In the genomic region with DNA sequence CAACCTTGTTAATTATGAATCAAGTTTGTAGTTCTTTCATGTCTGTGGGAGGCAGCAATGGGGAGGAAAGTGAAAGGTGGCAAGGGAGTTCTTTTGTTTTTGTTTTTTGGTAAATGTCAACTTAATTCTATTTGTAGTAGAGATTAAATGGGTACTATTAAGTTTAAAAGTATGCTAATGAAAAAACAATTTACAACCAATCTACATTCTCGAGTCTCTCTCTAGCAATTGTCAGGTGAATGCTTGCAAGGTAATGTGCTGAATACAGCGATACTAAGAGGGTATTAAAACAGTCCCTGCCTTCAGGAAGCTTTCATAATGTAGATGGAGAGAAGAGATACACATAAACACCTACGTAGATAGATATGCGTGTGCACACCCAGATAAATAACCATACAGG, we compare ENCODE assay signal across 20 cellular contexts. TPM values are rescaled to one million over a fixed set of nuclear protein-coding genes. Genes with fewer than 3 reads are reported as not detected.
DNase-seq lines count a peak whose midpoint lies in the region; ATAC-seq, FAIRE-seq and TF ChIP-seq lines count a peak whose summit lies in the region.
"Had no signal": no experiment of that assay in that cellular context is flagged by ENCODE, and none has a peak within 500 bp of the region (broad histone marks: within the 10 kb centered on the region; RNA-seq: fewer than 3 reads in every experiment).

No MANE protein-coding gene starts in this region.

- no peak overlapping the region for H2BK5ac ChIP-seq in H1 (ENCODE audit: low read depth, low read length)

- H3K23me2 ChIP-seq in H1 (ENCODE audit: low read depth, low read length) = peaks cover 13% of the 10 kb centered on the region

- peak overlapping the region; percentile 31; the same call in 1 of the 2 replicates for H2BK12ac ChIP-seq in H1 (ENCODE audit: low read depth, low read length)

- H3K9ac ChIP-seq in HUES6 (ENCODE audit: low read length) = peak overlapping the region; percentile 85
- H3K9ac ChIP-seq in H1 (replicated peaks in 1 of 4; ENCODE audit: extremely low read depth in 1 of 4, low read depth in 3 of 4, low read length in 3 of 4) = no peak overlapping the region
- H3K9ac ChIP-seq in parathyroid adenoma = no peak overlapping the region

- H3K4ac ChIP-seq in H1 (replicated peaks; ENCODE audit: insufficient read length, low read depth, low read length) = no peak overlapping the region

- H3K27ac ChIP-seq in HUES6 (ENCODE audit: low read depth, low read length) (no peak overlapping the region), H1 (ENCODE audit: low read depth, low read length) (no peak overlapping the region), parathyroid adenoma (peak overlapping the region; percentile 26)
- H3K27ac ChIP-seq: breast epithelium, HL-60, PC-9 had no signal

- H3K79me1 ChIP-seq in H1 (ENCODE audit: low read depth, low read length) = no peaks in the 10 kb centered on the region; the same call in 1 of the 2 replicates

- CTCF ChIA-PET in H1 (lab: Charles Lee; ENCODE audit: partially characterized antibody) = interaction anchor here (1.5 to 10.3 kb wide), 7 partner anchors 9 to 386 kb away, joined by 3 to 84 read pairs (median 10); no protein-coding TSS in a partner anchor

- H4K91ac ChIP-seq in H1 (replicated peaks; ENCODE audit: insufficient read length, low read length) = no peak overlapping the region

- H2BK120ac ChIP-seq in H1 (replicated peaks; ENCODE audit: low read depth, low read length) = peak overlapping the region; percentile 45

- no peak overlapping the region for H3K18ac ChIP-seq in H1 (ENCODE audit: extremely low read depth, low read length)

- H2AFZ ChIP-seq in H1 (ENCODE audit: low read length) = no peak overlapping the region
- H2AFZ ChIP-seq in parathyroid adenoma = peak overlapping the region; percentile 31
- H2AFZ ChIP-seq: PC-9 had no signal

- no peak overlapping the region for H2BK15ac ChIP-seq in H1 (ENCODE audit: low read length)

- H4K8ac ChIP-seq in H1 (ENCODE audit: extremely low read depth, insufficient read depth, low read length) = no peak overlapping the region

- H3K4me1 Mint-ChIP-seq in activated T-cell treated with anti-CD3 and anti-CD28 coated beads, Interleukin-2, amount 50 U/mL, for 72 hours (ENCODE audit: low read depth) = peaks cover 47% of the 10 kb centered on the region
- H3K4me1 Mint-ChIP-seq in activated T-cell treated with anti-CD3 and anti-CD28 coated beads, Interleukin-2, amount 50 U/mL, for 24 hours (ENCODE audit: low read depth) = peaks cover 42% of the 10 kb centered on the region

- WGBS in H1 (ENCODE audit: extremely low coverage in 1 of 2, insufficient coverage in 1 of 2, insufficient read length in 1 of 2, insufficient replicate concordance in 2 of 2, low coverage in 1 of 2, low lambda C conversion rate in 2 of 2, missing lambda C conversion rate in 1 of 2), 2 experiments = 40% methylated on average over 4 of the region's 4 CpGs; no CpG with 5 or more reads in 1 of the 2 experiments

- no peak overlapping the region for H3K14ac ChIP-seq in H1 (ENCODE audit: insufficient read length)

- peaks cover 7% of the 10 kb centered on the region; the same call in 1 of the 2 replicates for H3K36me3 ChIP-seq in HUES6 (ENCODE audit: control insufficient read depth, insufficient read depth, low read length)
- H3K36me3 ChIP-seq in H1 (ENCODE audit: control insufficient read depth in 2 of 4, insufficient read depth in 4 of 4, low read length in 3 of 4) = no peaks in the 10 kb centered on the region
- H3K36me3 ChIP-seq in parathyroid adenoma (ENCODE audit: control insufficient read depth, insufficient read depth, low read length) = no peaks in the 10 kb centered on the region
- H3K36me3 ChIP-seq: breast epithelium had no signal

- POLR2A ChIA-PET in H1 (lab: Charles Lee; ENCODE audit: partially characterized antibody) = interaction anchor here (0.6 to 5.7 kb wide), 5 partner anchors 10 to 1452 kb away, joined by 3 to 38 read pairs (median 3); a partner anchor contains a TSS

- no peak overlapping the region for H3K23ac ChIP-seq in H1 (ENCODE audit: insufficient read length)

- H3K4me3 ChIP-seq in HUES6 (ENCODE audit: low read depth, low read length) (peak overlapping the region; percentile 87; the same call in 1 of the 2 replicates), H1 (ENCODE audit: extremely low read depth in 1 of 4, insufficient read depth in 2 of 4, low read depth in 3 of 4, low read length in 4 of 4) (peak overlapping the region in 1 of 4 experiments; percentile 13; a peak in 1 of 8 replicates), parathyroid adenoma (ENCODE audit: low read depth, low read length) (no peak overlapping the region)
- H3K4me3 ChIP-seq: PC-9 had no signal

- H3K79me2 ChIP-seq in H1 (ENCODE audit: control insufficient read depth in 1 of 2, insufficient read depth in 2 of 2, low read length in 2 of 2) (no peaks in the 10 kb centered on the region), parathyroid adenoma (no peaks in the 10 kb centered on the region)

- H3K27me3 ChIP-seq in HUES6 (ENCODE audit: control insufficient read depth, insufficient read depth, low read length) (peaks cover 27% of the 10 kb centered on the region), H1 (replicated peaks in 1 of 4; ENCODE audit: control insufficient read depth in 3 of 4, extremely low read depth in 1 of 4, insufficient read depth in 3 of 4, low read length in 3 of 4) (peaks cover 8 to 35% (median 22%) of the 10 kb centered on the region in 4 experiments; a peak in 6 of 7 replicates), parathyroid adenoma (ENCODE audit: control insufficient read depth, insufficient read depth, low read length) (no peaks in the 10 kb centered on the region)
- H3K27me3 ChIP-seq: breast epithelium had no signal

- no peak for TF ChIP-seq CTCF in H1 (IDR thresholded peaks at IDR 0.05; ENCODE audit: control extremely low read depth in 1 of 3, insufficient read depth in 1 of 3, low read depth in 1 of 3, low read length in 3 of 3)
- no peak for TF ChIP-seq CTCF in parathyroid adenoma (IDR thresholded peaks at IDR 0.05)

- no peak for TF ChIP-seq RAD21 in H1 (IDR thresholded peaks at IDR 0.05 in 1 of 2, conservative IDR thresholded peaks at IDR 0.05 in 1 of 2; ENCODE audit: low read depth in 2 of 2, low read length in 2 of 2)

- no peaks in the 10 kb centered on the region for H3K9me3 Mint-ChIP-seq in activated T-cell treated with anti-CD3 and anti-CD28 coated beads, Interleukin-2, amount 50 U/mL, for 72 hours
- H3K9me3 Mint-ChIP-seq in activated T-cell treated with anti-CD3 and anti-CD28 coated beads, Interleukin-2, amount 50 U/mL, for 24 hours = no peaks in the 10 kb centered on the region
- H3K9me3 Mint-ChIP-seq: activated CD4-positive, alpha-beta memory T cell treated with anti-CD3 and anti-CD28 coated beads for 36 hours; activated naive CD8-positive, alpha-beta T cell treated with anti-CD3 and anti-CD28 coated beads, Interleukin-2, amount 10 ng/mL, durations not matched to agents 7 days and 5 days; dendritic cell treated with granulocyte-macrophage colony-stimulating factor and Interleukin-4, amounts not matched to agents 40 ng/mL and 50 ng/mL, for 4 days; stimulated activated effector memory CD8-positive, alpha-beta T cell treated with anti-CD3 and anti-CD28 coated beads, Interleukin-12 subunit alpha, Interleukin-12 subunit beta, amount 100 ng/mL, for 72 hours had no signal

- H3K9me3 ChIP-seq in HUES6 (ENCODE audit: control insufficient read depth, insufficient read depth, low read depth, low read length) = no peaks in the 10 kb centered on the region
- no peaks in the 10 kb centered on the region for H3K9me3 ChIP-seq in H1 (ENCODE audit: insufficient read depth in 2 of 2, low read depth in 1 of 2, low read length in 1 of 2)
- H3K9me3 ChIP-seq in parathyroid adenoma (ENCODE audit: control insufficient read depth, low read length) = no peaks in the 10 kb centered on the region
- H3K9me3 ChIP-seq: breast epithelium had no signal

- ATAC-seq in activated T-cell treated with anti-CD3 and anti-CD28 coated beads, Interleukin-2, amount 50 U/mL, for 72 hours (replicated peaks in 1 of 2) = no peak
- ATAC-seq in HG03135 (IDR thresholded peaks at IDR 0.05; ENCODE audit: unreplicated experiment) = no peak
- ATAC-seq: stimulated activated effector memory CD8-positive, alpha-beta T cell treated with anti-CD3 and anti-CD28 coated beads, Interleukin-12 subunit alpha, Interleukin-12 subunit beta, amount 100 ng/mL, for 72 hours had no signal

- DNase-seq in activated T-cell treated with anti-CD3 and anti-CD28 coated beads, Interleukin-2, amount 50 U/mL, for 72 hours = no peak
- no peak for DNase-seq in activated T-cell treated with anti-CD3 and anti-CD28 coated beads, Interleukin-2, amount 50 U/mL, for 24 hours
- no peak for DNase-seq in H1 (ENCODE audit: low read depth in 1 of 2, low spot score in 2 of 2)
- no peak for DNase-seq in effector CD8-positive, alpha-beta T cell (lab: John Stamatoyannopoulos, UW)
- DNase-seq in DMS53 treated with DMSO at 0.1 percent for 48 hours (lab: John Stamatoyannopoulos, UW; ENCODE audit: unreplicated experiment) = no peak
- DNase-seq: activated CD4-positive, alpha-beta memory T cell treated with anti-CD3 and anti-CD28 coated beads for 36 hours; activated naive CD8-positive, alpha-beta T cell treated with anti-CD3 and anti-CD28 coated beads, Interleukin-2, amount 10 ng/mL, durations not matched to agents 7 days and 5 days; activated T-cell treated with anti-CD3 and anti-CD28 coated beads for 4 hours; GDM1; KBM-7; NCI-H774; PC-9; SHP77 treated with DMSO at 0.1 percent for 48 hours had no signal

- H3K27me3 Mint-ChIP-seq in activated T-cell treated with anti-CD3 and anti-CD28 coated beads, Interleukin-2, amount 50 U/mL, for 72 hours (ENCODE audit: low read depth) = peaks cover 13% of the 10 kb centered on the region
- peaks cover 48% of the 10 kb centered on the region for H3K27me3 Mint-ChIP-seq in activated T-cell treated with anti-CD3 and anti-CD28 coated beads, Interleukin-2, amount 50 U/mL, for 24 hours

- H3K4me2 ChIP-seq in H1 (ENCODE audit: insufficient read depth in 1 of 2, low read depth in 2 of 2, low read length in 2 of 2) (peak overlapping the region in 1 of 2 experiments; percentile 89; a peak in 2 of 4 replicates), parathyroid adenoma (ENCODE audit: low read length) (no peak overlapping the region)
- H3K4me2 ChIP-seq: PC-9 had no signal

- FAIRE-seq in H1 (lab: Jason Lieb, UNC) = no peak

- no peak for TF ChIP-seq EP300 in H1 (IDR thresholded peaks at IDR 0.05; ENCODE audit: borderline replicate concordance in 1 of 2, low read depth in 2 of 2, low read length in 2 of 2)

- TF ChIP-seq POLR2A in H1 (IDR thresholded peaks at IDR 0.05; ENCODE audit: control extremely low read depth in 1 of 2, low read depth in 2 of 2, low read length in 2 of 2) = no peak

- peaks cover 0 to 1% of the 10 kb centered on the region in 2 donors for H3K36me3 Mint-ChIP-seq in activated T-cell treated with anti-CD3 and anti-CD28 coated beads, Interleukin-2, amount 50 U/mL, for 72 hours (ENCODE audit: insufficient read depth in 2 of 2)
- no peaks in the 10 kb centered on the region for H3K36me3 Mint-ChIP-seq in activated T-cell treated with anti-CD3 and anti-CD28 coated beads, Interleukin-2, amount 50 U/mL, for 24 hours (ENCODE audit: low read depth)
- H3K36me3 Mint-ChIP-seq: activated CD4-positive, alpha-beta memory T cell treated with anti-CD3 and anti-CD28 coated beads for 36 hours; activated naive CD8-positive, alpha-beta T cell treated with anti-CD3 and anti-CD28 coated beads, Interleukin-2, amount 10 ng/mL, durations not matched to agents 7 days and 5 days; stimulated activated effector memory CD8-positive, alpha-beta T cell treated with anti-CD3 and anti-CD28 coated beads, Interleukin-12 subunit alpha, Interleukin-12 subunit beta, amount 100 ng/mL, for 72 hours had no signal

- peak overlapping the region; percentile 11 to 51 for H3K4me3 Mint-ChIP-seq in activated T-cell treated with anti-CD3 and anti-CD28 coated beads, Interleukin-2, amount 50 U/mL, for 72 hours
- H3K4me3 Mint-ChIP-seq in activated T-cell treated with anti-CD3 and anti-CD28 coated beads, Interleukin-2, amount 50 U/mL, for 24 hours = no peak overlapping the region
- H3K4me3 Mint-ChIP-seq: activated CD4-positive, alpha-beta memory T cell treated with anti-CD3 and anti-CD28 coated beads for 36 hours; dendritic cell treated with granulocyte-macrophage colony-stimulating factor and Interleukin-4, amounts not matched to agents 40 ng/mL and 50 ng/mL, for 4 days had no signal

- H4K5ac ChIP-seq in H1 (ENCODE audit: insufficient read length, low read depth, low read length) = no peak overlapping the region

- peak overlapping the region; percentile 81 for H3K27ac Mint-ChIP-seq in activated T-cell treated with anti-CD3 and anti-CD28 coated beads, Interleukin-2, amount 50 U/mL, for 72 hours
- no peak overlapping the region for H3K27ac Mint-ChIP-seq in activated T-cell treated with anti-CD3 and anti-CD28 coated beads, Interleukin-2, amount 50 U/mL, for 24 hours
- H3K27ac Mint-ChIP-seq: activated CD4-positive, alpha-beta memory T cell treated with anti-CD3 and anti-CD28 coated beads for 36 hours; activated naive CD8-positive, alpha-beta T cell treated with anti-CD3 and anti-CD28 coated beads, Interleukin-2, amount 10 ng/mL, durations not matched to agents 7 days and 5 days; dendritic cell treated with granulocyte-macrophage colony-stimulating factor and Interleukin-4, amounts not matched to agents 40 ng/mL and 50 ng/mL, for 4 days; stimulated activated effector memory CD8-positive, alpha-beta T cell treated with anti-CD3 and anti-CD28 coated beads, Interleukin-12 subunit alpha, Interleukin-12 subunit beta, amount 100 ng/mL, for 72 hours had no signal

- no peak overlapping the region for H2BK20ac ChIP-seq in H1 (ENCODE audit: low read length)

- peak overlapping the region; percentile 19; the same call in 1 of the 2 replicates for H2AK5ac ChIP-seq in H1 (ENCODE audit: low read depth, low read length)

- peaks cover 0 to 1% of the 10 kb centered on the region in 2 experiments for H4K20me1 ChIP-seq in H1 (replicated peaks in 1 of 2; ENCODE audit: control insufficient read depth in 1 of 2, insufficient read depth in 2 of 2, low read length in 2 of 2)

- H3K56ac ChIP-seq in H1 (replicated peaks; ENCODE audit: insufficient read length, low read depth, low read length) = no peak overlapping the region

- H3K4me1 ChIP-seq in HUES6 (ENCODE audit: control insufficient read depth, insufficient read depth, low read length) (peaks cover 63% of the 10 kb centered on the region), H1 (replicated peaks in 1 of 4; ENCODE audit: control insufficient read depth in 3 of 4, insufficient read depth in 4 of 4, low read length in 3 of 4) (peaks cover 5 to 27% (median 14%) of the 10 kb centered on the region in 4 experiments), parathyroid adenoma (peaks cover 12% of the 10 kb centered on the region)

RNA-seq across cellular contexts. Expression of a gene that starts 1.6 kb away (rescaled TPM):
- total RNA-seq in activated T-cell treated with anti-CD3 and anti-CD28 coated beads, Interleukin-2, amount 50 U/mL, for 72 hours = 10 to 100 TPM; 11.3 to 15.1 TPM
- total RNA-seq in H1 (2021; fragmentation: NEBNext Ultra II Directional; extraction: Animal tissue kit (Norgen Biotek cat#: 25700)) = 26.2 and 29.8 TPM in 2 replicates
- 3.2 and 4.7 TPM in 2 replicates for polyA plus RNA-seq in H1 (2011; rRNA removed)
- polyA plus RNA-seq in H1 (2011; cell fraction: cytosol; rRNA removed) = 6.4 TPM
- polyA plus RNA-seq in H1 (2011; cell fraction: nucleus; rRNA removed) = 6.8 TPM
- polyA plus RNA-seq in H1 (2012, experiment 1 of 2) = 3.5 to 5.1 TPM (median 4.5 TPM) in 4 replicates
- 2.6 TPM for polyA plus RNA-seq in H1 (2012, experiment 2 of 2)
- polyA plus RNA-seq in H1 (2013, experiment 1 of 2) = 33.0 TPM
- 36.1 TPM for polyA plus RNA-seq in H1 (2013, experiment 2 of 2)
- polyA minus RNA-seq in H1 (2011; rRNA and poly(A)+ RNA removed) = 7.5 and 11.6 TPM in 2 replicates
- polyA minus RNA-seq in H1 (2011; cell fraction: cytosol; rRNA and poly(A)+ RNA removed) = 3.8 TPM
- 3.0 TPM for polyA minus RNA-seq in H1 (2011; cell fraction: nucleus; rRNA and poly(A)+ RNA removed)
- total RNA-seq: PC-9 had no signal
